Comparison of ENCODE assay signal across 1 cellular context in the genomic region with DNA sequence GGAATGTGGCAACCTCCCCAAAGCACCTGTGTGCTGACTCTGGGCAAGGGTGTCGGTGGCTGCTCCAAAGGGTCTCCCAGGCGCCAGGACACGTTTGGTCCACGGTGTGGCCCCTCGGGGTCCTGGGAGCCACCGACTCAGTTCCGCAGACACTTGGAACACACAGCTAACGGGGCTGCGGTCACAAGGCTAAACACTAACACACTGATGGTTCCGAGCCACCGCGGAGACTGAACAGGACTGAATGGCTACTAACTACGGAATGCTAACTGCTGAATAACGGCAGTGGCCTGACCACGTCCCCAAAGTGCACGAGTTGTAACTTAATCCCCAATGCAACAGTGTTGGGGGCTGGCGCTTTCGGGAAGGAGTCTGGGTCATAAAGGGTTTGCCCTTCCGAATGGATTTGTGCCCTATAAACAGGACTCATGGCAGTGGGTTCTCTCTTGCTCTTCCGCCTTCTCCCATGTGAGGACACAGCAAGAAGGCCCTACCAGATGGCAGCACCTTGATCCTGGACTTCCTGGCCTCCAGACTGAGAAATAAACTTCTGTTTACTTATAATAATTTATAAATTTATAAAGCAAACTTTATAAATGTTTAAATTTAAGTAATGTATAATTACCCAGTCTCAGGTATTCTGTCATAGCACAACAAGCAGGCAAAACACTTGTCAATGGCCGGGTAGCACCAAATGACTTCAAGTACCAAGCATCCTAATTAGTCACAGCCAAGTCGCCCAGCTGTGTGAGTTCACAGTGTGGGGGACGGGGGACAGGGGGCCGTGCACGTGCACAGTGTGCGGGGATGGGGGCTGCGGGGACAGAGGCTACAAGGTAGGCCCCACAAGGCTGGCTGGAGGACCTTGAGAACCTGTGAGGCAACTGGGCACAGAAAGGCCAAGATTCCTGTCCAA.
A peak's percentile ranks its signal among the peaks of the same experiment; 100 is the strongest.
TF ChIP-seq lines count a peak whose summit lies in the region.

No MANE protein-coding gene starts in this region.

TF ChIP-seq in HepG2, 621 proteins besides CTCF, POLR2A, EP300 and RAD21:
- TF ChIP-seq ATF6 (CRISPR knock-in tag; conservative IDR thresholded peaks at IDR 0.05): no peak
- no peak for TF ChIP-seq YEATS2 (CRISPR knock-in tag; IDR thresholded peaks at IDR 0.05; ENCODE audit: borderline replicate concordance)
- 0 out of 2 replicates have a peak, but pooled peaks have one; percentile 41 for TF ChIP-seq EZH2 (conservative IDR thresholded peaks at IDR 0.05; ENCODE audit: low read depth, low read length)
- TF ChIP-seq ZNF749 (CRISPR knock-in tag; IDR thresholded peaks at IDR 0.05; ENCODE audit: borderline replicate concordance): no peak
- peak; percentile 96 for TF ChIP-seq ZNF768 (CRISPR knock-in tag; IDR thresholded peaks at IDR 0.05)
- no peak for TF ChIP-seq SALL1 (CRISPR knock-in tag; IDR thresholded peaks at IDR 0.05)
- no peak for TF ChIP-seq RAD51 (IDR thresholded peaks at IDR 0.05; ENCODE audit: borderline replicate concordance)
